17 cellular contexts compared by ENCODE assay signal in genomic region chr12:131919366-131920156, GRCh38. TPM values are rescaled to one million over a fixed set of nuclear protein-coding genes. Genes with fewer than 3 reads are reported as not detected.
DNase-seq lines count a peak whose midpoint lies in the region; ATAC-seq, FAIRE-seq and TF ChIP-seq lines count a peak whose summit lies in the region.
"Had no signal": no experiment of that assay in that cellular context is flagged by ENCODE, and none has a peak within 500 bp of the region (broad histone marks: within the 10 kb centered on the region; RNA-seq: fewer than 3 reads in every experiment).

No MANE protein-coding gene starts in this region.

- H3K27ac ChIP-seq in angular gyrus (ENCODE audit: low read depth, low read length) (peak overlapping the region; percentile 16), right lobe of liver (no peak overlapping the region), foreskin keratinocyte (no peak overlapping the region)
- H3K27ac ChIP-seq: PC-9 had no signal

- intact Hi-C loops in right lobe of liver (cut with DNase I) = no loop called here

- no peaks in the 10 kb centered on the region for H3K27me3 ChIP-seq in BE2C
- H3K27me3 ChIP-seq in right lobe of liver = no peaks in the 10 kb centered on the region
- H3K27me3 ChIP-seq in foreskin keratinocyte = no peaks in the 10 kb centered on the region

- H3K9me3 ChIP-seq in BE2C (no peaks in the 10 kb centered on the region), right lobe of liver (no peaks in the 10 kb centered on the region)

- no peaks in the 10 kb centered on the region for H3K4me1 ChIP-seq in BE2C
- no peaks in the 10 kb centered on the region for H3K4me1 ChIP-seq in right lobe of liver
- no peaks in the 10 kb centered on the region for H3K4me1 ChIP-seq in foreskin keratinocyte

- DNase-seq in BE2C (peak; percentile 8), GM12892 (ENCODE audit: insufficient read length) (peak; percentile 19), right lobe of liver (peak in 1 of 3 donors; percentile 56), NCI-H1436 treated with DMSO at 0.1 percent for 48 hours (lab: John Stamatoyannopoulos, UW) (no peak), urothelium cell line (ENCODE audit: low spot score) (no peak), middle frontal gyrus (ENCODE audit: extremely low spot score, low spot score) (no peak), foreskin keratinocyte (no peak)
- DNase-seq: C1 segment of cervical spinal cord, DMS79 treated with DMSO at 0.1 percent for 48 hours, Karpas-422, NCI-H1417 treated with DMSO at 0.1 percent for 48 hours, NCI-H2029, NCI-H526, PC-9 had no signal

- TF ChIP-seq CTCF in BE2C (IDR thresholded peaks at IDR 0.05; ENCODE audit: low read depth, low read length) (no peak), right lobe of liver (IDR thresholded peaks at IDR 0.05) (no peak), foreskin keratinocyte (conservative IDR thresholded peaks at IDR 0.05) (no peak)

- ATAC-seq in right lobe of liver = peak in 3 of 4 donors; percentile 2 to 20 (median 3)
- ATAC-seq in foreskin keratinocyte = no peak
- ATAC-seq: GM23338 had no signal

- no peak for TF ChIP-seq POLR2A in GM12892 (IDR thresholded peaks at IDR 0.05; ENCODE audit: low read depth, low read length)
- TF ChIP-seq POLR2A in right lobe of liver (IDR thresholded peaks at IDR 0.05) = no peak

- 82% methylated on average over 2 of the region's 37 CpGs for WGBS in right lobe of liver (ENCODE audit: insufficient coverage, low coverage, low lambda C conversion rate, missing lambda C conversion rate)

- H3K36me3 ChIP-seq in BE2C = peaks cover 15% of the 10 kb centered on the region
- H3K36me3 ChIP-seq in right lobe of liver = peaks cover 0 to 52% (median 33%) of the 10 kb centered on the region in 4 donors

- no peak overlapping the region for H3K4me3 ChIP-seq in BE2C (ENCODE audit: low read depth, low read length)
- no peak overlapping the region for H3K4me3 ChIP-seq in right lobe of liver
- H3K4me3 ChIP-seq: GM23338, PC-9 had no signal

- FAIRE-seq in GM12892 (lab: Jason Lieb, UNC) = no peak
- FAIRE-seq in urothelium cell line (lab: Jason Lieb, UNC) = no peak
- FAIRE-seq: GM19239 had no signal

RNA-seq across cellular contexts. Expression of gene PUS1, which starts 9.5 kb away (rescaled TPM):
- 128 TPM for polyA plus RNA-seq in BE2C (2012; ENCODE audit: insufficient read depth, insufficient read length, low read depth)
- 16.1 TPM for polyA plus RNA-seq in GM12892 (2012; ENCODE audit: missing spikeins)
- total RNA-seq in right lobe of liver (10 to 100 TPM; 14.7 to 23.1 (median 17.7) TPM), foreskin keratinocyte (26.4 and 31.8 TPM in 2 replicates)
- 46.8 and 47.4 TPM in 2 replicates for polyA plus RNA-seq in foreskin keratinocyte

RNA-seq across cellular contexts. Expression of gene ULK1, which starts 25.1 kb away (rescaled TPM):
- 43.2 TPM for polyA plus RNA-seq in BE2C (2012; ENCODE audit: insufficient read depth, insufficient read length, low read depth)
- 4.1 TPM for polyA plus RNA-seq in GM12892 (2012; ENCODE audit: missing spikeins)
- total RNA-seq in right lobe of liver (10 to 100 TPM; 14.5 to 39.0 (median 20.5) TPM), foreskin keratinocyte (5.4 and 7.0 TPM in 2 replicates)
- 4.5 and 6.0 TPM in 2 replicates for polyA plus RNA-seq in foreskin keratinocyte

RNA-seq across cellular contexts. Expression of gene EP400, which starts 30.2 kb away (rescaled TPM):
- 50.5 TPM for polyA plus RNA-seq in BE2C (2012; ENCODE audit: insufficient read depth, insufficient read length, low read depth)
- 13.5 TPM for polyA plus RNA-seq in GM12892 (2012; ENCODE audit: missing spikeins)
- 10 to 100 TPM; 10.9 to 16.3 (median 13.3) TPM for total RNA-seq in right lobe of liver
- total RNA-seq in foreskin keratinocyte = 15.5 and 18.4 TPM in 2 replicates
- polyA plus RNA-seq in foreskin keratinocyte = 9.5 and 11.7 TPM in 2 replicates

Comparison
In these comparisons a context has a peak if more than half of its experiments do, and no peak if none do; other contexts are left out.
1. DNase-seq: peak in BE2C (single experiment) and GM12892 (single experiment); none in NCI-H1436 treated with DMSO at 0.1 percent for 48 hours (single experiment), urothelium cell line (single experiment), middle frontal gyrus (single experiment) and foreskin keratinocyte (0 of 2).